6 cellular contexts compared by ENCODE assay signal in the genomic region with DNA sequence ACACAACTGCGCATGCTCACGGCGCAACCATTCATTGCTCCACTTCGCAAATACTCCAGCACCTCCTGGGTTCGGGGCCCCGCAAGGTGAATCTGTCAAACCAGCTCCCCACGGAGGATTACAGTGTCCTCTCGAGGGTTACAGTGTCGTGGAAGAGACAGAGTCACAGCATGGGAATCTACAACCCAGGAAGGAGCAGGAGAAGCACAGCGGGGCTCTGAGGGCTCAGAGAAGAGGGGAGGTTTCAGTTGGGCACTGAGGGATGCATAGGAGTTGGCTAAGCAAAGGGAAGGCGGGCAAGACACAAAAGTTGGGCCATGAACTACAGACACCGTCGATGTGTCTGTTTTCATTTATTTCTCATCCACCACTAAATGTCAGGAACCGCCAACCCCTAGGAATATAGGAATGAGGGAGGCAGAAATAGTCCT. TPM values are rescaled to one million over a fixed set of nuclear protein-coding genes. Genes with fewer than 3 reads are reported as not detected.
DNase-seq lines count a peak whose midpoint lies in the region; ATAC-seq and TF ChIP-seq lines count a peak whose summit lies in the region.

No MANE protein-coding gene starts in this region.

- H3K27me3 Mint-ChIP-seq in chondrocyte (ENCODE audit: low read depth): no peaks in the 10 kb centered on the region

- H3K27me3 ChIP-seq in right atrium auricular region: no peaks in the 10 kb centered on the region
- no peaks in the 10 kb centered on the region for H3K27me3 ChIP-seq in smooth muscle cell (ENCODE audit: low read depth)

- H3K27ac ChIP-seq in right atrium auricular region: peak overlapping the region; percentile 95 to 97
- H3K27ac ChIP-seq in smooth muscle cell (ENCODE audit: low read depth): peak overlapping the region; percentile 99

- H3K4me2 ChIP-seq in smooth muscle cell: peak overlapping the region; percentile 93

- no peaks in the 10 kb centered on the region for H4K20me1 ChIP-seq in smooth muscle cell (ENCODE audit: low read depth)

- peaks cover 23% of the 10 kb centered on the region for H3K36me3 ChIP-seq in right atrium auricular region
- H3K36me3 ChIP-seq in smooth muscle cell (ENCODE audit: low read depth): peaks cover 7% of the 10 kb centered on the region

- peaks cover 34% of the 10 kb centered on the region for H3K79me2 ChIP-seq in smooth muscle cell (ENCODE audit: low read depth)

- H3K9me3 ChIP-seq in right atrium auricular region: no peaks in the 10 kb centered on the region
- no peaks in the 10 kb centered on the region for H3K9me3 ChIP-seq in smooth muscle cell (replicated peaks; ENCODE audit: low read depth)

- peak overlapping the region; percentile 90 for H3K4me3 Mint-ChIP-seq in chondrocyte (ENCODE audit: unreplicated experiment)

- H3K4me1 ChIP-seq in right atrium auricular region: peaks cover 0 to 20% of the 10 kb centered on the region in 2 donors
- H3K4me1 ChIP-seq in smooth muscle cell (ENCODE audit: low read depth): peaks cover 8% of the 10 kb centered on the region

- 18% methylated on average over 14 of the region's 14 CpGs for WGBS in smooth muscle cell (ENCODE audit: low lambda C conversion rate)

- H3K27ac Mint-ChIP-seq in chondrocyte (ENCODE audit: unreplicated experiment): peak overlapping the region; percentile 94

- peaks cover 28% of the 10 kb centered on the region for H3K4me1 Mint-ChIP-seq in chondrocyte (ENCODE audit: low read depth)

- no peaks in the 10 kb centered on the region for H3F3A ChIP-seq in smooth muscle cell (ENCODE audit: low read depth)

- peaks cover 5% of the 10 kb centered on the region for H3K36me3 Mint-ChIP-seq in chondrocyte (ENCODE audit: low read depth)

- intact Hi-C loops in cardiac septum (cut with DNase I): loop anchor here (2.0 kb wide), 1 partner anchor 21 kb away; the partner anchor contains the start of gene ALKBH7

- TF ChIP-seq CTCF in right atrium auricular region (IDR thresholded peaks at IDR 0.05): no peak
- TF ChIP-seq CTCF in chondrocyte (IDR thresholded peaks at IDR 0.05): no peak
- no peak for TF ChIP-seq CTCF in smooth muscle cell (IDR thresholded peaks at IDR 0.05; ENCODE audit: borderline replicate concordance, insufficient read depth, poor library complexity, severe bottlenecking)

- ATAC-seq in GM19023 (IDR thresholded peaks at IDR 0.05; ENCODE audit: unreplicated experiment): no peak

- peak overlapping the region; percentile 81 for H2AFZ ChIP-seq in smooth muscle cell (ENCODE audit: low read depth)

- peak overlapping the region; percentile 97 for H3K9ac ChIP-seq in smooth muscle cell (ENCODE audit: low read depth)

- H3K9me3 Mint-ChIP-seq in chondrocyte (ENCODE audit: low read depth): no peaks in the 10 kb centered on the region

- peak overlapping the region; percentile 76 to 89 for H3K4me3 ChIP-seq in right atrium auricular region
- H3K4me3 ChIP-seq in smooth muscle cell: peak overlapping the region; percentile 83

- DNase-seq in right atrium auricular region (ENCODE audit: low spot score) (no peak), cardiac septum (ENCODE audit: low spot score) (no peak), chondrocyte (ENCODE audit: low spot score) (no peak), smooth muscle cell (lab: John Stamatoyannopoulos, UW; ENCODE audit: unreplicated experiment) (no peak), RKO (ENCODE audit: low spot score) (no peak)

RNA-seq across cellular contexts. Expression of gene GTF2F1, which starts 1.0 kb away (rescaled TPM):
- total RNA-seq in right atrium auricular region (10 to 100 TPM; 23.7 to 33.0 TPM), cardiac septum (30.9 TPM), chondrocyte (58.8 to 64.0 TPM (median 60.4 TPM) in 3 replicates), smooth muscle cell (35.6 and 65.8 TPM in 2 replicates)
- polyA plus RNA-seq in smooth muscle cell: 34.7 and 43.0 TPM in 2 replicates

RNA-seq across cellular contexts. Expression of gene PSPN, which starts 18.3 kb away (rescaled TPM):
- total RNA-seq in right atrium auricular region (under 1 TPM; 0.82 to 0.98 TPM), cardiac septum (0.70 TPM), chondrocyte (2.8 to 3.4 TPM (median 3.1 TPM) in 3 replicates), smooth muscle cell (0.67 and 1.2 TPM in 2 replicates)
- polyA plus RNA-seq in smooth muscle cell: 2.0 and 2.1 TPM in 2 replicates

RNA-seq across cellular contexts. Expression of gene ALKBH7, which starts 21.4 kb away (rescaled TPM):
- total RNA-seq in right atrium auricular region: 10 to 100 TPM; 71.7 to 93.7 TPM
- total RNA-seq in cardiac septum: 130 TPM
- 46.0 to 74.3 TPM (median 71.7 TPM) in 3 replicates for total RNA-seq in chondrocyte
- total RNA-seq in smooth muscle cell: 34.4 and 38.2 TPM in 2 replicates
- 100 and 103 TPM in 2 replicates for polyA plus RNA-seq in smooth muscle cell

RNA-seq across cellular contexts. Expression of gene KHSRP, which starts 30.6 kb away (rescaled TPM):
- 10 to 100 TPM; 55.3 to 95.7 TPM for total RNA-seq in right atrium auricular region
- 87.6 TPM for total RNA-seq in cardiac septum
- total RNA-seq in chondrocyte: 182 to 191 TPM (median 187 TPM) in 3 replicates
- 59.1 and 88.3 TPM in 2 replicates for total RNA-seq in smooth muscle cell
- 169 and 179 TPM in 2 replicates for polyA plus RNA-seq in smooth muscle cell

RNA-seq across cellular contexts. Expression of gene CLPP, which starts 32.7 kb away (rescaled TPM):
- total RNA-seq in right atrium auricular region (100 to 1,000 TPM in 1 of 2 donors, 10 to 100 TPM in 1; 83.7 to 104 TPM), cardiac septum (59.3 TPM), chondrocyte (66.5 to 74.6 TPM (median 68.3 TPM) in 3 replicates), smooth muscle cell (59.1 and 85.9 TPM in 2 replicates)
- polyA plus RNA-seq in smooth muscle cell: 117 and 118 TPM in 2 replicates
